Comparison of ENCODE assay signal across 16 cellular contexts in the genomic region with DNA sequence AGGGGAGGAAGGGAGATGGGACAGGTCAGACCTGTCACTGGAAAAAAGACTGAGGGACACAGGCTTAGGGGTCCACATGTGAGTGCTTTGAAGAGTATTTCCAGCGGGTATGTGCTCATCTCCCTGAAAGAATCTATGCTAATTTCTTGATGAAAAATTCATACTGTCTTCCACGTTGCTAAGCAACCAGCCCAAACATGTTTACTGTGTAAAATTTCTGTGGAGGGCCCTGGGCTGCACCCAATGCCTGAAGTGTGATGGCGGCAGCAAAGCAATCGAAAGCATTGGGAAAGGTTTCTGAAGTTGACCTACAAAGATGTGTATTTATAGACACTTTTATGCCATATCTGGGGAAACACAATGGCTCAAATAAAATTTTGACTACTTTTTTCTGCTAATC. TPM values are rescaled to one million over a fixed set of nuclear protein-coding genes. Genes with fewer than 3 reads are reported as not detected.
DNase-seq lines count a peak whose midpoint lies in the region; ATAC-seq and TF ChIP-seq lines count a peak whose summit lies in the region.
"Had no signal": no experiment of that assay in that cellular context is flagged by ENCODE, and none has a peak within 500 bp of the region (broad histone marks: within the 10 kb centered on the region; RNA-seq: fewer than 3 reads in every experiment).

No MANE protein-coding gene starts in this region.

- H3K4me3 ChIP-seq in left lung = no peak overlapping the region
- H3K4me3 ChIP-seq in right atrium auricular region = no peak overlapping the region

- H3K36me3 Mint-ChIP-seq in chondrocyte (ENCODE audit: low read depth) = peaks cover 2% of the 10 kb centered on the region

- H3K36me3 ChIP-seq in left lung (no peaks in the 10 kb centered on the region), right atrium auricular region (no peaks in the 10 kb centered on the region)

- H3K9me3 ChIP-seq in left lung (no peaks in the 10 kb centered on the region), right atrium auricular region (no peaks in the 10 kb centered on the region)

- H3K9me3 Mint-ChIP-seq in chondrocyte (ENCODE audit: low read depth) = peaks cover 6% of the 10 kb centered on the region

- peaks cover 12% of the 10 kb centered on the region for H3K4me1 Mint-ChIP-seq in chondrocyte (ENCODE audit: low read depth)

- ATAC-seq in left lung = no peak
- ATAC-seq: Panc1, SK-N-SH treated with all-trans-retinoic acid at 6 μM for 48 hours had no signal

- no peak for TF ChIP-seq CTCF in left lung (IDR thresholded peaks at IDR 0.05)
- TF ChIP-seq CTCF in right atrium auricular region (IDR thresholded peaks at IDR 0.05) = no peak
- TF ChIP-seq CTCF in chondrocyte (IDR thresholded peaks at IDR 0.05) = no peak

- H3K4me3 Mint-ChIP-seq in chondrocyte (ENCODE audit: unreplicated experiment) = no peak overlapping the region
- H3K4me3 Mint-ChIP-seq: HFFc6 had no signal

- H3K4me1 ChIP-seq in left lung (no peaks in the 10 kb centered on the region), right atrium auricular region (no peaks in the 10 kb centered on the region)

- intact Hi-C loops in left lung (cut with DNase I) = loop anchor here in 1 of 2 donors (10.0 kb wide), 1 partner anchor 354 kb away; no protein-coding TSS in a partner anchor

- H3K27ac ChIP-seq in left lung (no peak overlapping the region), right atrium auricular region (no peak overlapping the region)

- H3K27ac Mint-ChIP-seq in chondrocyte (ENCODE audit: unreplicated experiment) = no peak overlapping the region
- H3K27ac Mint-ChIP-seq: HFFc6 had no signal

- H3K27me3 ChIP-seq in left lung = peaks cover 0 to 26% of the 10 kb centered on the region in 2 donors
- H3K27me3 ChIP-seq in right atrium auricular region = no peaks in the 10 kb centered on the region

- DNase-seq in NCI-H748 (lab: John Stamatoyannopoulos, UW; ENCODE audit: unreplicated experiment) (peak; percentile 59), NCI-H748 treated with DMSO at 0.1 percent for 48 hours (lab: John Stamatoyannopoulos, UW) (no peak), NCI-H526 treated with DMSO at 0.1 percent for 48 hours (lab: John Stamatoyannopoulos, UW) (peak; percentile 57), inferior parietal cortex (ENCODE audit: extremely low spot score) (peak; percentile 50), left lung (no peak), right atrium auricular region (ENCODE audit: low spot score) (no peak), chondrocyte (ENCODE audit: low spot score) (no peak)
- DNase-seq: AML-193, HFFc6, NCI-H1092, NCI-H1694 treated with DMSO at 0.1 percent for 48 hours, NCI-H2227 treated with DMSO at 0.1 percent for 48 hours, NCI-H69, Right ventricle myocardium superior had no signal

- H3K27me3 Mint-ChIP-seq in chondrocyte (ENCODE audit: low read depth) = peaks cover 19% of the 10 kb centered on the region

RNA-seq across cellular contexts. Expression of a gene that starts 7.4 kb away (rescaled TPM):
- under 1 TPM; 0.21 to 0.32 TPM for total RNA-seq in left lung
- 10 to 100 TPM in 1 of 2 donors, 1 to 10 TPM in 1; 9.9 to 11.4 TPM for total RNA-seq in right atrium auricular region
- total RNA-seq in chondrocyte = 1.8 to 3.2 TPM (median 2.8 TPM) in 3 replicates
- total RNA-seq: HFFc6 had no signal

Comparison
In these comparisons a context has a peak if more than half of its experiments do, and no peak if none do; other contexts are left out.
1. DNase-seq: peak in NCI-H748 (single experiment), NCI-H526 treated with DMSO at 0.1 percent for 48 hours (single experiment) and inferior parietal cortex (single experiment); none in NCI-H748 treated with DMSO at 0.1 percent for 48 hours (single experiment), left lung (0 of 2), right atrium auricular region (single experiment) and chondrocyte (single experiment).